ENCODE assay signal across 8 cellular contexts in the genomic region with DNA sequence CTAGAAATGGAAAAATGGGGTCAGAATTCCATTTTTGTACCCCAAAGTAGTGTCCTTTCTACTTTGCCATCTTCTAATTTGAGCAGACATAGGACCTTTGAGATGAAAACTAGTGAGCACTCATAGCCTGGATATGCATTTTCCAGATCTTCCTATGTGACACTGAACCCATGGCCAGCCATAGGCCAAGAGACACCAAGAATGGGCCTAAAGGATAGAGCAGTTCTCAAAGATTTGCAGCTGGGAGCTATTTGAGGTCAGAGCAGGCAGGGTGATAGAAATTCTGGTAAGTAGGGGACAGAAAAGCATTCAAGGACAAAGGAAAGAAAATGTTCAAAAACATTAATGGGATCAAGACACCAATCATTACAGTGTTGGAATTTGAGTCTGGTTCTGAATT.
"Had no signal": no experiment of that assay in that cellular context is flagged by ENCODE, and none has a peak within 500 bp of the region (broad histone marks: within the 10 kb centered on the region; RNA-seq: fewer than 3 reads in every experiment).

No MANE protein-coding gene starts in this region.

- DNase-seq: GM23248, GOT3, H7, HFFc6, KBM-7 had no signal

- H3K27me3 Mint-ChIP-seq: IgD-negative memory B cell had no signal

- H3K36me3 Mint-ChIP-seq: IgD-negative memory B cell had no signal

- H3K4me3 ChIP-seq: GM23248, HAP-1 had no signal

- H3K9me3 ChIP-seq: HAP-1 had no signal

- H3K9ac ChIP-seq: GM23248 had no signal

- H3K27ac ChIP-seq: GM23248, HL-60 had no signal

- H3K4me3 Mint-ChIP-seq: HFFc6, IgD-negative memory B cell had no signal

- H3K4me1 Mint-ChIP-seq: IgD-negative memory B cell had no signal

- H3K27ac Mint-ChIP-seq: HFFc6, IgD-negative memory B cell had no signal

- H3K36me3 ChIP-seq: HAP-1 had no signal
